In genomic region chr14:95185452-95186392, GRCh38 we compare ENCODE assay signal across 9 cellular contexts. TPM values are rescaled to one million over a fixed set of nuclear protein-coding genes. Genes with fewer than 3 reads are reported as not detected.
DNase-seq lines count a peak whose midpoint lies in the region; ATAC-seq, FAIRE-seq and TF ChIP-seq lines count a peak whose summit lies in the region.
"Had no signal": no experiment of that assay in that cellular context is flagged by ENCODE, and none has a peak within 500 bp of the region (broad histone marks: within the 10 kb centered on the region; RNA-seq: fewer than 3 reads in every experiment).

No MANE protein-coding gene starts in this region.

- H3K9ac ChIP-seq in BLaER1 treated with 17β-estradiol and CSF1 and Interleukin-3, amounts not matched to agents 10 nM and 100 nM: peak overlapping the region in 9 of 11 experiments; percentile 8 to 74 (median 69); a peak in 15 of 22 replicates
- H3K9ac ChIP-seq in SK-N-MC (ENCODE audit: insufficient read length): peak overlapping the region; percentile 57

- peaks cover 3% of the 10 kb centered on the region for H3K4me1 Mint-ChIP-seq in activated CD4-positive, alpha-beta T cell treated with anti-CD3 and anti-CD28 coated beads for 36 hours
- H3K4me1 Mint-ChIP-seq: CD4-positive, CD25-positive, alpha-beta regulatory T cell had no signal

- DNase-seq in SK-N-MC (ENCODE audit: low read depth, low spot score) (peak; percentile 59), fibroblast of the aortic adventitia (ENCODE audit: low read depth) (peak; percentile 53), pancreas (peak in 3 of 6 donors; percentile 36 to 56 (median 44)), NCI-H2107 (lab: John Stamatoyannopoulos, UW) (no peak), NCI-H446 treated with DMSO at 0.1 percent for 48 hours (lab: John Stamatoyannopoulos, UW) (no peak)
- no peak for DNase-seq in activated CD8-positive, alpha-beta memory T cell treated with anti-CD3 and anti-CD28 coated beads, Interleukin-2, amount 50 U/mL, for 4 hours
- no peak for DNase-seq in activated CD4-positive, alpha-beta T cell treated with anti-CD3 and anti-CD28 coated beads for 36 hours
- DNase-seq: CD4-positive, CD25-positive, alpha-beta regulatory T cell had no signal

- intact Hi-C loops in pancreas (cut with DNase I): no loop called here
- intact Hi-C loops in activated CD4-positive, alpha-beta T cell treated with anti-CD3 and anti-CD28 coated beads for 36 hours (cut with DNase I, micrococcal nuclease): no loop called here

- peak overlapping the region; percentile 37 to 89 (median 82); a peak in 21 of 22 replicates for H3K4me2 ChIP-seq in BLaER1 treated with 17β-estradiol and CSF1 and Interleukin-3, amounts not matched to agents 10 nM and 100 nM

- peaks cover 18% of the 10 kb centered on the region for H3K27me3 Mint-ChIP-seq in activated CD4-positive, alpha-beta T cell treated with anti-CD3 and anti-CD28 coated beads for 36 hours

- CTCF ChIA-PET in activated CD4-positive, alpha-beta T cell treated with anti-CD3 and anti-CD28 coated beads for 36 hours (lab: Charles Lee): interaction anchor here (1.1 to 1.2 kb wide), 2 partner anchors 10 to 93 kb away, joined by 3 read pairs; no protein-coding TSS in a partner anchor

- peaks cover 5 to 17% (median 14%) of the 10 kb centered on the region in 11 experiments; a peak in 20 of 22 replicates for H3K9me3 ChIP-seq in BLaER1 treated with 17β-estradiol and CSF1 and Interleukin-3, amounts not matched to agents 10 nM and 100 nM (replicated peaks in 1 of 11)
- H3K9me3 ChIP-seq in SK-N-MC (ENCODE audit: low read depth, low read length): no peaks in the 10 kb centered on the region; the same call in 1 of the 2 replicates
- H3K9me3 ChIP-seq in pancreas: no peaks in the 10 kb centered on the region

- POLR2A ChIA-PET in activated CD4-positive, alpha-beta T cell treated with anti-CD3 and anti-CD28 coated beads for 36 hours (lab: Charles Lee): interaction anchor here (0.6 kb wide), 1 partner anchor 538 kb away, joined by 3 read pairs; no protein-coding TSS in a partner anchor

- 74 to 79% methylated on average over 17 of the region's 17 CpGs for WGBS in pancreas, 2 donors

- H3K4me1 ChIP-seq in BLaER1 treated with 17β-estradiol and CSF1 and Interleukin-3, amounts not matched to agents 10 nM and 100 nM: peaks cover 10 to 81% (median 46%) of the 10 kb centered on the region in 10 experiments; a peak in 19 of 20 replicates
- peaks cover 0 to 35% (median 25%) of the 10 kb centered on the region in 3 donors for H3K4me1 ChIP-seq in pancreas

- H3K27ac Mint-ChIP-seq in activated CD4-positive, alpha-beta T cell treated with anti-CD3 and anti-CD28 coated beads for 36 hours: no peak overlapping the region
- H3K27ac Mint-ChIP-seq: CD4-positive, CD25-positive, alpha-beta regulatory T cell had no signal

- H3K4me3 Mint-ChIP-seq in activated CD4-positive, alpha-beta T cell treated with anti-CD3 and anti-CD28 coated beads for 36 hours: no peak overlapping the region
- H3K4me3 Mint-ChIP-seq: CD4-positive, CD25-positive, alpha-beta regulatory T cell had no signal

- no peaks in the 10 kb centered on the region for H3K9me3 Mint-ChIP-seq in activated CD4-positive, alpha-beta T cell treated with anti-CD3 and anti-CD28 coated beads for 36 hours (ENCODE audit: low read depth)

- peaks cover 0 to 3% (median 0%) of the 10 kb centered on the region in 11 experiments; a peak in 1 of 22 replicates for H3K36me3 ChIP-seq in BLaER1 treated with 17β-estradiol and CSF1 and Interleukin-3, amounts not matched to agents 10 nM and 100 nM
- no peaks in the 10 kb centered on the region for H3K36me3 ChIP-seq in SK-N-MC (ENCODE audit: insufficient read depth, low read length)
- no peaks in the 10 kb centered on the region for H3K36me3 ChIP-seq in pancreas

- no peaks in the 10 kb centered on the region for H3K27me3 ChIP-seq in BLaER1 treated with 17β-estradiol and CSF1 and Interleukin-3, amounts not matched to agents 10 nM and 100 nM
- H3K27me3 ChIP-seq in pancreas: no peaks in the 10 kb centered on the region

- no peaks in the 10 kb centered on the region for H4K20me1 ChIP-seq in BLaER1 treated with 17β-estradiol and CSF1 and Interleukin-3, amounts not matched to agents 10 nM and 100 nM

- FAIRE-seq in pancreas (lab: Jason Lieb, UNC): no peak

- peak overlapping the region in 7 of 10 experiments; percentile 0 to 56 (median 31); a peak in 11 of 20 replicates for H3K4me3 ChIP-seq in BLaER1 treated with 17β-estradiol and CSF1 and Interleukin-3, amounts not matched to agents 10 nM and 100 nM
- peak overlapping the region; percentile 68 for H3K4me3 ChIP-seq in SK-N-MC
- no peak overlapping the region for H3K4me3 ChIP-seq in fibroblast of the aortic adventitia (ENCODE audit: low read depth, low read length)
- peak overlapping the region in 1 of 4 donors; percentile 12 for H3K4me3 ChIP-seq in pancreas

- H3K36me3 Mint-ChIP-seq in activated CD4-positive, alpha-beta T cell treated with anti-CD3 and anti-CD28 coated beads for 36 hours (ENCODE audit: low read depth): peaks cover under 1% of the 10 kb centered on the region

- TF ChIP-seq CTCF in fibroblast of the aortic adventitia (IDR thresholded peaks at IDR 0.05; ENCODE audit: insufficient read depth, low read length): no peak
- TF ChIP-seq CTCF in pancreas (IDR thresholded peaks at IDR 0.05): no peak

- peak; percentile 32 to 77 (median 73) for ATAC-seq in pancreas
- ATAC-seq in activated CD4-positive, alpha-beta T cell treated with anti-CD3 and anti-CD28 coated beads for 36 hours: no peak

- H3K27ac ChIP-seq in BLaER1 treated with 17β-estradiol and CSF1 and Interleukin-3, amounts not matched to agents 10 nM and 100 nM: peak overlapping the region in 10 of 11 experiments; percentile 55 to 94 (median 84); a peak in 20 of 22 replicates
- peak overlapping the region; percentile 94 for H3K27ac ChIP-seq in SK-N-MC
- H3K27ac ChIP-seq in pancreas: peak overlapping the region; percentile 27 to 76 (median 58)

RNA-seq across cellular contexts. Expression of gene DICER1, which starts 28.4 kb away (rescaled TPM):
- 46.6 and 106 TPM in 2 replicates for total RNA-seq in fibroblast of the aortic adventitia (ENCODE audit: low replicate concordance)
- total RNA-seq in pancreas: 10 to 100 TPM; 22.1 to 37.8 (median 26.4) TPM
- polyA plus RNA-seq in pancreas: 10 to 100 TPM in 1 of 2 donors, 1 to 10 TPM in 1; 5.7 to 11.8 TPM
- total RNA-seq in activated CD4-positive, alpha-beta T cell treated with anti-CD3 and anti-CD28 coated beads for 36 hours: 10 to 100 TPM; 41.6 to 61.1 TPM

Comparison
In these comparisons a context has a peak if more than half of its experiments do, and no peak if none do; other contexts are left out.
1. DNase-seq: peak in SK-N-MC (single experiment) and fibroblast of the aortic adventitia (single experiment); none in activated CD8-positive, alpha-beta memory T cell treated with anti-CD3 and anti-CD28 coated beads, Interleukin-2, amount 50 U/mL, for 4 hours (single experiment), NCI-H2107 (single experiment), NCI-H446 treated with DMSO at 0.1 percent for 48 hours (single experiment) and activated CD4-positive, alpha-beta T cell treated with anti-CD3 and anti-CD28 coated beads for 36 hours (single experiment).
2. Peak in every context shown above with its lines, with median percentiles within 50 percentile points of each other: H3K27ac ChIP-seq.